Comparison of ENCODE assay signal across 1 cellular context in the genomic region with DNA sequence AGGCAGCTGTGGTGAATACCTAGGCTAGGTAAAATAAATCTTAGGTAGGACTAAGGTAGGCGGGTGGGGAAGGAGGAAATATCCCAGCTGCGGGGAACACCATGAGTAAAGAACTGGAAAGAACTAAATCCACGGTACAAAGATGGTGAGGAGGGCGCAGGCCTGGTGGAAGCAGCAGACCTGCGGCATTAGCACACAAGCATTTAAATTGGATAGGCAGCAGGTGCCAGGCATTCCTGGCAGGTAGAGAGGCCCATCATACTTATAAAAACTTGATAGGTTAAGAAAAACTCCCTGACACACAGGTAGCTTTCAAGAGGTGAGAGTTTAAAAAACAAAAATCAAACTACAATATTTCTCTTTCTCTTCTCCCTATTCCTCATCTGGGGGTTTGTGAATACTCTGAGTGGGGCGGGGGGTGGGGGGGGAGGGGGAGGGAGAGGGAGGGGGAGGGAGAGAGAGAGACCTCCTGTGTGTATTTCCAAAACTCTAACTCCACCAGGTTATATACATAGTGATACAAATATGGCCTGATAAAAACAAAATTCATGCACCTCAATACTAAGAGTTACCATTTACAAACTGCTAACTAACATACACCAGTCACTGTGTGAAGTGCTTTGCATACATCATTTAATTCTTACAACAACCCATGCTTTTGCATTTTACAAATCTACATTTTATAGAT.
TF ChIP-seq lines count a peak whose summit lies in the region.

No MANE protein-coding gene starts in this region.

TF ChIP-seq in GM23338, 12 proteins besides CTCF, POLR2A, EP300 and RAD21 (continued from another document):
- TF ChIP-seq, protein P1, sequence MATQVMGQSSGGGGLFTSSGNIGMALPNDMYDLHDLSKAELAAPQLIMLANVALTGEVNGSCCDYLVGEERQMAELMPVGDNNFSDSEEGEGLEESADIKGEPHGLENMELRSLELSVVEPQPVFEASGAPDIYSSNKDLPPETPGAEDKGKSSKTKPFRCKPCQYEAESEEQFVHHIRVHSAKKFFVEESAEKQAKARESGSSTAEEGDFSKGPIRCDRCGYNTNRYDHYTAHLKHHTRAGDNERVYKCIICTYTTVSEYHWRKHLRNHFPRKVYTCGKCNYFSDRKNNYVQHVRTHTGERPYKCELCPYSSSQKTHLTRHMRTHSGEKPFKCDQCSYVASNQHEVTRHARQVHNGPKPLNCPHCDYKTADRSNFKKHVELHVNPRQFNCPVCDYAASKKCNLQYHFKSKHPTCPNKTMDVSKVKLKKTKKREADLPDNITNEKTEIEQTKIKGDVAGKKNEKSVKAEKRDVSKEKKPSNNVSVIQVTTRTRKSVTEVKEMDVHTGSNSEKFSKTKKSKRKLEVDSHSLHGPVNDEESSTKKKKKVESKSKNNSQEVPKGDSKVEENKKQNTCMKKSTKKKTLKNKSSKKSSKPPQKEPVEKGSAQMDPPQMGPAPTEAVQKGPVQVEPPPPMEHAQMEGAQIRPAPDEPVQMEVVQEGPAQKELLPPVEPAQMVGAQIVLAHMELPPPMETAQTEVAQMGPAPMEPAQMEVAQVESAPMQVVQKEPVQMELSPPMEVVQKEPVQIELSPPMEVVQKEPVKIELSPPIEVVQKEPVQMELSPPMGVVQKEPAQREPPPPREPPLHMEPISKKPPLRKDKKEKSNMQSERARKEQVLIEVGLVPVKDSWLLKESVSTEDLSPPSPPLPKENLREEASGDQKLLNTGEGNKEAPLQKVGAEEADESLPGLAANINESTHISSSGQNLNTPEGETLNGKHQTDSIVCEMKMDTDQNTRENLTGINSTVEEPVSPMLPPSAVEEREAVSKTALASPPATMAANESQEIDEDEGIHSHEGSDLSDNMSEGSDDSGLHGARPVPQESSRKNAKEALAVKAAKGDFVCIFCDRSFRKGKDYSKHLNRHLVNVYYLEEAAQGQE (IDR thresholded peaks at IDR 0.05; ENCODE audit: unreplicated experiment): no peak
- TF ChIP-seq JUNB (IDR thresholded peaks at IDR 0.05; ENCODE audit: unreplicated experiment) (no peak), EZH2 (IDR thresholded peaks at IDR 0.05; ENCODE audit: low read depth, unreplicated experiment) (no peak), CREB1 (CRISPR knock-in tag; IDR thresholded peaks at IDR 0.05; ENCODE audit: low read depth) (no peak), STAT1 (IDR thresholded peaks at IDR 0.05; ENCODE audit: unreplicated experiment) (no peak)
- TF ChIP-seq, protein P2, sequence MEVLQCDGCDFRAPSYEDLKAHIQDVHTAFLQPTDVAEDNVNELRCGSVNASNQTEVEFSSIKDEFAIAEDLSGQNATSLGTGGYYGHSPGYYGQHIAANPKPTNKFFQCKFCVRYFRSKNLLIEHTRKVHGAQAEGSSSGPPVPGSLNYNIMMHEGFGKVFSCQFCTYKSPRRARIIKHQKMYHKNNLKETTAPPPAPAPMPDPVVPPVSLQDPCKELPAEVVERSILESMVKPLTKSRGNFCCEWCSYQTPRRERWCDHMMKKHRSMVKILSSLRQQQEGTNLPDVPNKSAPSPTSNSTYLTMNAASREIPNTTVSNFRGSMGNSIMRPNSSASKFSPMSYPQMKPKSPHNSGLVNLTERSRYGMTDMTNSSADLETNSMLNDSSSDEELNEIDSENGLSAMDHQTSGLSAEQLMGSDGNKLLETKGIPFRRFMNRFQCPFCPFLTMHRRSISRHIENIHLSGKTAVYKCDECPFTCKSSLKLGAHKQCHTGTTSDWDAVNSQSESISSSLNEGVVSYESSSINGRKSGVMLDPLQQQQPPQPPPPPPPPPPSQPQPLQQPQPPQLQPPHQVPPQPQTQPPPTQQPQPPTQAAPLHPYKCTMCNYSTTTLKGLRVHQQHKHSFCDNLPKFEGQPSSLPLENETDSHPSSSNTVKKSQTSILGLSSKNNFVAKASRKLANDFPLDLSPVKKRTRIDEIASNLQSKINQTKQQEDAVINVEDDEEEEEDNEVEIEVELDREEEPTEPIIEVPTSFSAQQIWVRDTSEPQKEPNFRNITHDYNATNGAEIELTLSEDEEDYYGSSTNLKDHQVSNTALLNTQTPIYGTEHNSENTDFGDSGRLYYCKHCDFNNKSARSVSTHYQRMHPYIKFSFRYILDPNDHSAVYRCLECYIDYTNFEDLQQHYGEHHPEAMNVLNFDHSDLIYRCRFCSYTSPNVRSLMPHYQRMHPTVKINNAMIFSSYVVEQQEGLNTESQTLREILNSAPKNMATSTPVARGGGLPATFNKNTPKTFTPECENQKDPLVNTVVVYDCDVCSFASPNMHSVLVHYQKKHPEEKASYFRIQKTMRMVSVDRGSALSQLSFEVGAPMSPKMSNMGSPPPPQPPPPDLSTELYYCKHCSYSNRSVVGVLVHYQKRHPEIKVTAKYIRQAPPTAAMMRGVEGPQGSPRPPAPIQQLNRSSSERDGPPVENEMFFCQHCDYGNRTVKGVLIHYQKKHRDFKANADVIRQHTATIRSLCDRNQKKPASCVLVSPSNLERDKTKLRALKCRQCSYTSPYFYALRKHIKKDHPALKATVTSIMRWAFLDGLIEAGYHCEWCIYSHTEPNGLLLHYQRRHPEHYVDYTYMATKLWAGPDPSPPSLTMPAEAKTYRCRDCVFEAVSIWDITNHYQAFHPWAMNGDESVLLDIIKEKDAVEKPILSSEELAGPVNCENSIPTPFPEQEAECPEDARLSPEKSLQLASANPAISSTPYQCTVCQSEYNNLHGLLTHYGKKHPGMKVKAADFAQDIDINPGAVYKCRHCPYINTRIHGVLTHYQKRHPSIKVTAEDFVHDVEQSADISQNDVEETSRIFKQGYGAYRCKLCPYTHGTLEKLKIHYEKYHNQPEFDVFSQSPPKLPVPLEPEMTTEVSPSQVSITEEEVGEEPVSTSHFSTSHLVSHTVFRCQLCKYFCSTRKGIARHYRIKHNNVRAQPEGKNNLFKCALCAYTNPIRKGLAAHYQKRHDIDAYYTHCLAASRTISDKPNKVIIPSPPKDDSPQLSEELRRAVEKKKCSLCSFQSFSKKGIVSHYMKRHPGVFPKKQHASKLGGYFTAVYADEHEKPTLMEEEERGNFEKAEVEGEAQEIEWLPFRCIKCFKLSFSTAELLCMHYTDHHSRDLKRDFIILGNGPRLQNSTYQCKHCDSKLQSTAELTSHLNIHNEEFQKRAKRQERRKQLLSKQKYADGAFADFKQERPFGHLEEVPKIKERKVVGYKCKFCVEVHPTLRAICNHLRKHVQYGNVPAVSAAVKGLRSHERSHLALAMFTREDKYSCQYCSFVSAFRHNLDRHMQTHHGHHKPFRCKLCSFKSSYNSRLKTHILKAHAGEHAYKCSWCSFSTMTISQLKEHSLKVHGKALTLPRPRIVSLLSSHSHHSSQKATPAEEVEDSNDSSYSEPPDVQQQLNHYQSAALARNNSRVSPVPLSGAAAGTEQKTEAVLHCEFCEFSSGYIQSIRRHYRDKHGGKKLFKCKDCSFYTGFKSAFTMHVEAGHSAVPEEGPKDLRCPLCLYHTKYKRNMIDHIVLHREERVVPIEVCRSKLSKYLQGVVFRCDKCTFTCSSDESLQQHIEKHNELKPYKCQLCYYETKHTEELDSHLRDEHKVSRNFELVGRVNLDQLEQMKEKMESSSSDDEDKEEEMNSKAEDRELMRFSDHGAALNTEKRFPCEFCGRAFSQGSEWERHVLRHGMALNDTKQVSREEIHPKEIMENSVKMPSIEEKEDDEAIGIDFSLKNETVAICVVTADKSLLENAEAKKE (CRISPR knock-in tag; IDR thresholded peaks at IDR 0.05): no peak
